In the genomic region with DNA sequence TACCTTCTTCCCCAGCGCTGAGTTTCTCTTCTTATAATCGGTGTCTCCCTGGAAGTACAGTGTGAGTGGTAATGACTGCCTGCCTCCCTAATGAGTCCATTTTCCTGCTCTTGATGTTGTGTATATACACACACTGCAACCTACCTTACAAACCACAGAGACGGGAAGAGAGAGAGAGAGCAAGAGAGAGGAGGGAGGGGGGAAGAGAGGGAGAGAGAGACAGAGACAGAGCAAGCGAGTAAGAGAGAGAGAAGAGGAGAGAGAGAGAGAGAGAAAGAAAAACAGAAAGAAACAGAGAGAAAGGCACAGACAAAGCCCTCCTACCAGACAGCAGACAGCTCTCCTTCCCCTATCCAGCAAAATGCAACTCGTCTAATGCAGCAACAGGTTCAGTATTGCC, we compare ENCODE assay signal across 8 cellular contexts. TPM values are rescaled to one million over a fixed set of nuclear protein-coding genes. Genes with fewer than 3 reads are reported as not detected.
DNase-seq lines count a peak whose midpoint lies in the region; ATAC-seq and TF ChIP-seq lines count a peak whose summit lies in the region.

No MANE protein-coding gene starts in this region.

- peak; percentile 83 for ATAC-seq in activated CD8-positive, alpha-beta memory T cell treated with anti-CD3 and anti-CD28 coated beads, Interleukin-2, amount 10 ng/mL, durations not matched to agents 7 days and 5 days
- peak; percentile 63 for ATAC-seq in HG02571 (IDR thresholded peaks at IDR 0.05; ENCODE audit: unreplicated experiment)

- peaks cover 0 to 5% (median 0%) of the 10 kb centered on the region in 4 donors for H3K9me3 ChIP-seq in sigmoid colon

- no peaks in the 10 kb centered on the region for H3K9me3 Mint-ChIP-seq in activated CD8-positive, alpha-beta memory T cell treated with anti-CD3 and anti-CD28 coated beads, Interleukin-2, amount 10 ng/mL, durations not matched to agents 7 days and 5 days (ENCODE audit: low read depth)

- TF ChIP-seq POLR2A in sigmoid colon (IDR thresholded peaks at IDR 0.05) = no peak

- WGBS in sigmoid colon, 2 donors = 0 to 1% methylated on average over 5 of the region's 5 CpGs

- H3K4me3 ChIP-seq in sigmoid colon = peak overlapping the region; percentile 11 to 45 (median 38)

- H3K4me3 Mint-ChIP-seq in activated CD8-positive, alpha-beta memory T cell treated with anti-CD3 and anti-CD28 coated beads, Interleukin-2, amount 10 ng/mL, durations not matched to agents 7 days and 5 days = peak overlapping the region; percentile 72

- H3K27ac Mint-ChIP-seq in activated CD8-positive, alpha-beta memory T cell treated with anti-CD3 and anti-CD28 coated beads, Interleukin-2, amount 10 ng/mL, durations not matched to agents 7 days and 5 days = peak overlapping the region; percentile 70

- no peak for TF ChIP-seq CTCF in sigmoid colon (IDR thresholded peaks at IDR 0.05)

- H3K36me3 ChIP-seq in sigmoid colon = no peaks in the 10 kb centered on the region

- H3K27me3 ChIP-seq in sigmoid colon = no peaks in the 10 kb centered on the region

- DNase-seq in activated CD8-positive, alpha-beta memory T cell treated with anti-CD3 and anti-CD28 coated beads, Interleukin-2, amount 10 ng/mL, durations not matched to agents 7 days and 5 days = peak; percentile 44
- DNase-seq in activated CD8-positive, alpha-beta memory T cell treated with anti-CD3 and anti-CD28 coated beads, Interleukin-2, amount 50 U/mL, for 4 hours = no peak
- DNase-seq in NCI-H2196 treated with DMSO at 0.1 percent for 48 hours (lab: John Stamatoyannopoulos, UW; ENCODE audit: unreplicated experiment) (peak; percentile 86), hippocampal formation (lab: John Stamatoyannopoulos, UW) (peak; percentile 41 to 69), sigmoid colon (no peak), T1000 (lab: John Stamatoyannopoulos, UW) (no peak)

- intact Hi-C loops in sigmoid colon (cut with DNase I) = loop anchor here (5.0 kb wide), 1 partner anchor 47 kb away; a partner anchor contains a TSS

- peaks cover 9% of the 10 kb centered on the region for H3K36me3 Mint-ChIP-seq in activated CD8-positive, alpha-beta memory T cell treated with anti-CD3 and anti-CD28 coated beads, Interleukin-2, amount 10 ng/mL, durations not matched to agents 7 days and 5 days

- H3K4me1 Mint-ChIP-seq in activated CD8-positive, alpha-beta memory T cell treated with anti-CD3 and anti-CD28 coated beads, Interleukin-2, amount 10 ng/mL, durations not matched to agents 7 days and 5 days = peaks cover 21% of the 10 kb centered on the region

- no peak for TF ChIP-seq EP300 in sigmoid colon (IDR thresholded peaks at IDR 0.05)

- no peaks in the 10 kb centered on the region for H3K27me3 Mint-ChIP-seq in activated CD8-positive, alpha-beta memory T cell treated with anti-CD3 and anti-CD28 coated beads, Interleukin-2, amount 10 ng/mL, durations not matched to agents 7 days and 5 days

- CTCF ChIA-PET in activated CD8-positive, alpha-beta memory T cell treated with anti-CD3 and anti-CD28 coated beads, Interleukin-2, amount 10 ng/mL, durations not matched to agents 7 days and 5 days (lab: Charles Lee) = interaction anchor here (1.0 to 2.0 kb wide), 3 partner anchors 47 to 684 kb away, joined by 4 to 6 read pairs (median 4); a partner anchor contains a TSS

- peak overlapping the region; percentile 72 for H3K27ac ChIP-seq in angular gyrus (ENCODE audit: low read depth, low read length)
- H3K27ac ChIP-seq in sigmoid colon = peak overlapping the region; percentile 48 to 78 (median 72)

- peaks cover 0 to 47% (median 18%) of the 10 kb centered on the region in 4 donors for H3K4me1 ChIP-seq in sigmoid colon

RNA-seq across cellular contexts. Expression of a gene that starts 46.9 kb away (rescaled TPM):
- total RNA-seq in activated CD8-positive, alpha-beta memory T cell treated with anti-CD3 and anti-CD28 coated beads, Interleukin-2, amount 10 ng/mL, durations not matched to agents 7 days and 5 days = 10 to 100 TPM in 1 of 2 experiments, 1 to 10 TPM in 1; 5.6 to 10.2 TPM
- 100 to 1,000 TPM in 2 of 4 donors, 10 to 100 TPM in 2; 58.6 to 113 (median 87.5) TPM for total RNA-seq in sigmoid colon
- 1 to 10 TPM in 1 of 3 donors, under 1 TPM in 2; under 0.01 to 3.6 (median 0.23) TPM for polyA plus RNA-seq in sigmoid colon

Comparison
In these comparisons a context has a peak if more than half of its experiments do, and no peak if none do; other contexts are left out.
1. DNase-seq: peak in activated CD8-positive, alpha-beta memory T cell treated with anti-CD3 and anti-CD28 coated beads, Interleukin-2, amount 10 ng/mL, durations not matched to agents 7 days and 5 days (single experiment), NCI-H2196 treated with DMSO at 0.1 percent for 48 hours (single experiment) and hippocampal formation (2 of 2); none in activated CD8-positive, alpha-beta memory T cell treated with anti-CD3 and anti-CD28 coated beads, Interleukin-2, amount 50 U/mL, for 4 hours (single experiment), sigmoid colon (single experiment) and T1000 (single experiment).
2. RNA of a gene that starts 46.9 kb away (total RNA-seq): 58.6 to 113 TPM in sigmoid colon; 5.6 to 10.2 TPM in activated CD8-positive, alpha-beta memory T cell treated with anti-CD3 and anti-CD28 coated beads, Interleukin-2, amount 10 ng/mL, durations not matched to agents 7 days and 5 days; every median in the first group is over 4 times any median in the second.